24 cellular contexts compared by ENCODE assay signal in the genomic region with DNA sequence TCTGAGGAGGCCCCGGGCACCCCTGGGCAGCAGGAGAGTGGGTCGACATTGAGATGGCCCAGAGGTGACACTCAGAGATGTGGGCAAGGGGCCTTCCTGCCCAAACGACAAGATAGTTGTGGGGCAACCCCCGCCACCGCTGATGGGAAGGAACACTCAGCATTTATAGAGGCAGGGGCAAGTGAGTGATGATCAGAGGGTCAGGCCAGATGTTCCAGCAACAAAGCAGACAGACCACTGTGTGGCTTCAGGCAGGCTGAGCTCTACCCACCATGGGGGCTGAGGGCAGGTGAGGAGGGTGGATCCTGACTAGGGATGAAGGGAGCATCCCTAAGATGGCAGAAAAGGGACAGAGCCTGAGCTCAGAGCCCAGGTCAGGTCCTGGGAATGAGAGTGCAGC.
"Had no signal": no experiment of that assay in that cellular context is flagged by ENCODE, and none has a peak within 500 bp of the region (broad histone marks: within the 10 kb centered on the region; RNA-seq: fewer than 3 reads in every experiment).

No MANE protein-coding gene starts in this region.

- H3K36me3 ChIP-seq: lower lobe of right lung, neutrophil, stomach, thyroid gland, vagina had no signal

- H3K27ac Mint-ChIP-seq: dendritic cell treated with granulocyte-macrophage colony-stimulating factor and Interleukin-4, amounts not matched to agents 40 ng/mL and 50 ng/mL, for 4 days; immature natural killer cell; memory B cell; natural killer cell treated with Interleukin-12 subunit alpha and Interleukin-12 subunit beta and Interleukin-15 and Interleukin-18, amount 100 ng/mL, for 72 hours; stimulated activated effector memory CD8-positive, alpha-beta T cell treated with anti-CD3 and anti-CD28 coated beads, Interleukin-12 subunit alpha, Interleukin-12 subunit beta, amount 100 ng/mL, for 72 hours had no signal

- H3K27ac ChIP-seq: lower lobe of right lung, neutrophil, stomach, thyroid gland, vagina had no signal

- H3K4me1 ChIP-seq: lower lobe of right lung, stomach, thyroid gland, vagina had no signal

- H3K9me3 Mint-ChIP-seq: dendritic cell treated with granulocyte-macrophage colony-stimulating factor and Interleukin-4, amounts not matched to agents 40 ng/mL and 50 ng/mL, for 4 days; immature natural killer cell; memory B cell; natural killer cell treated with Interleukin-12 subunit alpha and Interleukin-12 subunit beta and Interleukin-15 and Interleukin-18, amount 100 ng/mL, for 72 hours; neural crest cell; stimulated activated effector memory CD8-positive, alpha-beta T cell treated with anti-CD3 and anti-CD28 coated beads, Interleukin-12 subunit alpha, Interleukin-12 subunit beta, amount 100 ng/mL, for 72 hours had no signal

- H3K36me3 Mint-ChIP-seq: immature natural killer cell; memory B cell; naive B cell; natural killer cell treated with Interleukin-12 subunit alpha and Interleukin-12 subunit beta and Interleukin-15 and Interleukin-18, amount 100 ng/mL, for 72 hours; stimulated activated effector memory CD8-positive, alpha-beta T cell treated with anti-CD3 and anti-CD28 coated beads, Interleukin-12 subunit alpha, Interleukin-12 subunit beta, amount 100 ng/mL, for 72 hours had no signal

- DNase-seq: effector CD8-positive, alpha-beta T cell; erythroblast; hypothalamus; immature natural killer cell; left ventricle myocardium superior; lower lobe of right lung; naive B cell; retina; stimulated activated CD4-positive, alpha-beta T cell treated with anti-CD3 and anti-CD28 coated beads, Interleukin-12 subunit alpha, Interleukin-12 subunit beta, amount 100 ng/mL, for 4 hours; stimulated activated CD4-positive, alpha-beta T cell treated with anti-CD3 and anti-CD28 coated beads, Interleukin-1b, Interleukin-23, amount 100 ng/mL, for 48 hours; stimulated activated CD4-positive, alpha-beta T cell treated with anti-CD3 and anti-CD28 coated beads, Interleukin-4, amount 100 ng/mL, for 1 hour; stimulated activated naive CD4-positive, alpha-beta T cell treated with Interleukin-2 at 50 U/mL for 16 hours; stomach; thyroid gland; trophoblast cell had no signal

- ATAC-seq: left ventricle myocardium superior; lower lobe of right lung; natural killer cell treated with Interleukin-12 subunit alpha and Interleukin-12 subunit beta and Interleukin-15 and Interleukin-18, amount 100 ng/mL, for 72 hours; sciatic nerve; stimulated activated effector memory CD8-positive, alpha-beta T cell treated with anti-CD3 and anti-CD28 coated beads, Interleukin-12 subunit alpha, Interleukin-12 subunit beta, amount 100 ng/mL, for 72 hours had no signal

- H3K4me1 Mint-ChIP-seq: immature natural killer cell; memory B cell; naive B cell; neural crest cell; stimulated activated effector memory CD8-positive, alpha-beta T cell treated with anti-CD3 and anti-CD28 coated beads, Interleukin-12 subunit alpha, Interleukin-12 subunit beta, amount 100 ng/mL, for 72 hours had no signal

- H3K4me3 Mint-ChIP-seq: dendritic cell treated with granulocyte-macrophage colony-stimulating factor and Interleukin-4, amounts not matched to agents 40 ng/mL and 50 ng/mL, for 4 days; immature natural killer cell; memory B cell; naive B cell; natural killer cell treated with Interleukin-12 subunit alpha and Interleukin-12 subunit beta and Interleukin-15 and Interleukin-18, amount 100 ng/mL, for 72 hours; neural crest cell; stimulated activated effector memory CD8-positive, alpha-beta T cell treated with anti-CD3 and anti-CD28 coated beads, Interleukin-12 subunit alpha, Interleukin-12 subunit beta, amount 100 ng/mL, for 72 hours had no signal

- H3K9me3 ChIP-seq: lower lobe of right lung, neutrophil, stomach, thyroid gland, vagina had no signal

- H3K4me3 ChIP-seq: lower lobe of right lung, smooth muscle cell, stomach, thyroid gland, vagina had no signal

- H3K27me3 ChIP-seq: neutrophil, thyroid gland, vagina had no signal
